In genomic region chr15:87896926-87897325, GRCh38 we compare ENCODE assay signal across 17 cellular contexts.
"Had no signal": no experiment of that assay in that cellular context is flagged by ENCODE, and none has a peak within 500 bp of the region (broad histone marks: within the 10 kb centered on the region; RNA-seq: fewer than 3 reads in every experiment).

No MANE protein-coding gene starts in this region.

- DNase-seq: cerebellar nuclear complex; effector memory CD8-positive, alpha-beta T cell; esophagus squamous epithelium; foreskin fibroblast; kidney glomerular epithelial cell; mammary epithelial cell; occipital lobe; pancreas; retina; sigmoid colon; stimulated activated naive CD4-positive, alpha-beta T cell; stomach had no signal

- H3K27me3 ChIP-seq: esophagus squamous epithelium, sigmoid colon had no signal

- H3K36me3 ChIP-seq: esophagus squamous epithelium, gastroesophageal sphincter, pancreas, prostate gland, sigmoid colon, stomach had no signal

- H3K9me3 ChIP-seq: esophagus squamous epithelium, gastroesophageal sphincter, pancreas, prostate gland, sigmoid colon, stomach had no signal

- H3K4me1 ChIP-seq: esophagus squamous epithelium, gastroesophageal sphincter, pancreas, prostate gland, sigmoid colon, stomach had no signal

- H3K27ac ChIP-seq: epithelial cell of prostate, esophagus squamous epithelium, gastroesophageal sphincter, pancreas, prostate gland, sigmoid colon, skin epidermis, stomach had no signal

- H3K4me3 ChIP-seq: esophagus squamous epithelium, gastroesophageal sphincter, pancreas, prostate gland, sigmoid colon, skin epidermis, stomach had no signal

- ATAC-seq: effector memory CD8-positive, alpha-beta T cell; gastroesophageal sphincter; natural killer cell treated with Interleukin-12 subunit alpha and Interleukin-12 subunit beta and Interleukin-15 and Interleukin-18, amount 100 ng/mL, for 72 hours; pancreas had no signal
